29 cellular contexts compared by ENCODE assay signal in genomic region chr4:47143261-47143660, GRCh38.
"Had no signal": no experiment of that assay in that cellular context is flagged by ENCODE, and none has a peak within 500 bp of the region (broad histone marks: within the 10 kb centered on the region; RNA-seq: fewer than 3 reads in every experiment).

No MANE protein-coding gene starts in this region.

- FAIRE-seq: endothelial cell of umbilical vein, islet of Langerhans, small intestine, urothelium cell line had no signal

- H3K27me3 Mint-ChIP-seq: progenitor cell of endocrine pancreas had no signal

- H3K4me2 ChIP-seq: neural progenitor cell had no signal

- H3K36me3 ChIP-seq: esophagus muscularis mucosa, heart right ventricle, left lung, neural progenitor cell, right lobe of liver, thoracic aorta, tibial nerve, upper lobe of left lung had no signal

- H3K9me3 Mint-ChIP-seq: dendritic cell treated with granulocyte-macrophage colony-stimulating factor and Interleukin-4, amounts not matched to agents 40 ng/mL and 50 ng/mL, for 4 days; endodermal cell; nephron; neural progenitor cell; stimulated activated naive B cell treated with anti-CD40 and anti-IgM and Interleukin-4, amounts not matched to agents 10 μg/mL and 1 μg/mL and 100 μg/mL, for 72 hours; stimulated activated naive CD8-positive, alpha-beta T cell treated with anti-CD3 and anti-CD28 coated beads, Interleukin-15, Interleukin-2, amounts not matched to agents 100 ng/mL and 50 ng/mL, for 24 hours had no signal

- H3K4me1 ChIP-seq: esophagus muscularis mucosa, left lung, neural progenitor cell, parathyroid adenoma, right lobe of liver, tibial nerve, upper lobe of left lung had no signal

- H2AFZ ChIP-seq: neural progenitor cell, parathyroid adenoma had no signal

- H3K27ac Mint-ChIP-seq: dendritic cell treated with granulocyte-macrophage colony-stimulating factor and Interleukin-4, amounts not matched to agents 40 ng/mL and 50 ng/mL, for 4 days; endodermal cell; naive thymus-derived CD4-positive, alpha-beta T cell; nephron; neural progenitor cell; progenitor cell of endocrine pancreas; stimulated activated naive B cell treated with anti-CD40 and anti-IgM and Interleukin-4, amounts not matched to agents 10 μg/mL and 1 μg/mL and 100 μg/mL, for 72 hours; stimulated activated naive CD8-positive, alpha-beta T cell treated with anti-CD3 and anti-CD28 coated beads, Interleukin-15, Interleukin-2, amounts not matched to agents 100 ng/mL and 50 ng/mL, for 24 hours had no signal

- H3K79me2 ChIP-seq: parathyroid adenoma had no signal

- H3K27me3 ChIP-seq: esophagus muscularis mucosa, left lung, neural progenitor cell, right lobe of liver, tibial nerve, upper lobe of left lung had no signal

- H3K27ac ChIP-seq: esophagus muscularis mucosa, heart right ventricle, left lung, neural progenitor cell, parathyroid adenoma, right lobe of liver, thoracic aorta, tibial nerve, upper lobe of left lung had no signal

- H3K9me3 ChIP-seq: esophagus muscularis mucosa, heart right ventricle, left lung, right lobe of liver, thoracic aorta, tibial nerve, upper lobe of left lung had no signal

- H3K9ac ChIP-seq: neural progenitor cell, parathyroid adenoma had no signal

- H3K4me3 ChIP-seq: esophagus muscularis mucosa, heart right ventricle, left lung, neural progenitor cell, right lobe of liver, thoracic aorta, tibial nerve, upper lobe of left lung had no signal

- DNase-seq: effector CD8-positive, alpha-beta T cell; endodermal cell; foreskin melanocyte; glutamatergic neuron; heart right ventricle; hippocampal formation; left cardiac atrium; left lung; mesendoderm; midbrain; naive thymus-derived CD4-positive, alpha-beta T cell; right lobe of liver; small intestine; stimulated activated CD4-positive, alpha-beta T cell treated with anti-CD3 and anti-CD28 coated beads, Interleukin-15, amount 100 ng/mL, for 24 hours; stimulated activated CD4-positive, alpha-beta T cell treated with anti-CD3 and anti-CD28 coated beads, Interleukin-2, amount 100 ng/mL, for 48 hours; stimulated activated naive B cell treated with anti-CD40 and anti-IgM and Interleukin-4, amounts not matched to agents 10 μg/mL and 1 μg/mL and 100 μg/mL, for 72 hours; upper lobe of left lung had no signal

- ATAC-seq: heart right ventricle; left cardiac atrium; left lung; naive thymus-derived CD4-positive, alpha-beta T cell; right lobe of liver; stimulated activated naive B cell treated with anti-CD40 and anti-IgM and Interleukin-4, amounts not matched to agents 10 μg/mL and 1 μg/mL and 100 μg/mL, for 72 hours had no signal

- H3K4me1 Mint-ChIP-seq: nephron; stimulated activated naive B cell treated with anti-CD40 and anti-IgM and Interleukin-4, amounts not matched to agents 10 μg/mL and 1 μg/mL and 100 μg/mL, for 72 hours had no signal

- H3K4me3 Mint-ChIP-seq: dendritic cell treated with granulocyte-macrophage colony-stimulating factor and Interleukin-4, amounts not matched to agents 40 ng/mL and 50 ng/mL, for 4 days; endodermal cell; naive thymus-derived CD4-positive, alpha-beta T cell; nephron; neural progenitor cell; stimulated activated naive B cell treated with anti-CD40 and anti-IgM and Interleukin-4, amounts not matched to agents 10 μg/mL and 1 μg/mL and 100 μg/mL, for 72 hours; stimulated activated naive CD8-positive, alpha-beta T cell treated with anti-CD3 and anti-CD28 coated beads, Interleukin-15, Interleukin-2, amounts not matched to agents 100 ng/mL and 50 ng/mL, for 24 hours had no signal

- H3K36me3 Mint-ChIP-seq: naive thymus-derived CD4-positive, alpha-beta T cell; neural progenitor cell; stimulated activated naive B cell treated with anti-CD40 and anti-IgM and Interleukin-4, amounts not matched to agents 10 μg/mL and 1 μg/mL and 100 μg/mL, for 72 hours had no signal
